14 cellular contexts compared by ENCODE assay signal in the genomic region with DNA sequence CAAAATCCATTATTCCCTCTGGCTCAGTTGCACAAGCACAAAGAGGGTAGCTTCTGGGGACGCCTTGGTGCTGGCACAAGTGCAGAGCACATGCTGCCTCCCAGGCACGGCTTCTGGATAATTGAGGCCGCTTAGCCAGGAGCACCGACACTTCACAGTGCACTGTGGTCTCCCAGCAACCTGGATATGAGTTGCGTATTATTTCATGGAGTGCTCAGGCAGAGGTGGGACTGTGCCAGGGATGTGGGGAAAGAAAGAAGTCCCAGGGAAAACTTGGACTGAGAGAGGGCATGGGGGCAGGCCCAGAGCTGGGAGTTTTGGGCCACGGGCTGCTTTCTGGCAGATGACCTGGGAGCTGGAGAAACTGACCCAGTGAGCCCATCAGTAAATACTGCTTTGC. TPM values are rescaled to one million over a fixed set of nuclear protein-coding genes. Genes with fewer than 3 reads are reported as not detected.
A peak's percentile ranks its signal among the peaks of the same experiment; 100 is the strongest.
DNase-seq lines count a peak whose midpoint lies in the region; ATAC-seq and TF ChIP-seq lines count a peak whose summit lies in the region.
"Had no signal": no experiment of that assay in that cellular context is flagged by ENCODE, and none has a peak within 500 bp of the region (broad histone marks: within the 10 kb centered on the region; RNA-seq: fewer than 3 reads in every experiment).

No MANE protein-coding gene starts in this region.

- H3K27ac ChIP-seq in right cardiac atrium (ENCODE audit: low read length) = peak overlapping the region; percentile 33

- intact Hi-C loops in right cardiac atrium (cut with DNase I) = no loop called here

- no peak for TF ChIP-seq CTCF in GM13976 (IDR thresholded peaks at IDR 0.05; ENCODE audit: borderline replicate concordance, control extremely low read depth, extremely low read depth, insufficient read depth, missing control alignments)

- no peaks in the 10 kb centered on the region for H3K9me3 Mint-ChIP-seq in central memory CD8-positive, alpha-beta T cell
- H3K9me3 Mint-ChIP-seq: activated naive CD8-positive, alpha-beta T cell treated with anti-CD3 and anti-CD28 coated beads for 36 hours; effector memory CD8-positive, alpha-beta T cell had no signal

- in situ Hi-C loops in GM13976 (cut with MboI; ENCODE audit: low sequenced_read_pairs, unreplicated experiment) = no loop called here

- DNase-seq in Ammon's horn (ENCODE audit: low spot score) (peak; percentile 77), right cardiac atrium (peak; percentile 67 to 80 (median 69)), pons (ENCODE audit: low spot score) (peak; percentile 52), GM13976 (ENCODE audit: low spot score) (no peak), NCI-H1694 treated with DMSO at 0.1 percent for 48 hours (lab: John Stamatoyannopoulos, UW) (no peak), GM19238 (ENCODE audit: insufficient read length, low spot score) (no peak), MV-4-11 (lab: John Stamatoyannopoulos, UW) (no peak)
- DNase-seq in central memory CD8-positive, alpha-beta T cell (ENCODE audit: low spot score in 2 of 2) = no peak
- DNase-seq: activated CD8-positive, alpha-beta memory T cell treated with anti-CD3 and anti-CD28 coated beads, Interleukin-2, amount 10 ng/mL, durations not matched to agents 7 days and 5 days; activated naive CD8-positive, alpha-beta T cell treated with anti-CD3 and anti-CD28 coated beads for 36 hours; effector memory CD8-positive, alpha-beta T cell; H7; NCI-H1092 treated with DMSO at 0.1 percent for 48 hours; NCI-H69 had no signal

- H3K36me3 Mint-ChIP-seq in central memory CD8-positive, alpha-beta T cell (ENCODE audit: insufficient read depth) = peaks cover 31% of the 10 kb centered on the region

- WGBS in right cardiac atrium = 42% methylated on average over 6 of the region's 6 CpGs

- H3K4me1 Mint-ChIP-seq in central memory CD8-positive, alpha-beta T cell = peaks cover 41% of the 10 kb centered on the region

- no peak overlapping the region for H3K4me3 ChIP-seq in right cardiac atrium (ENCODE audit: low read length)

- H3K4me3 Mint-ChIP-seq in central memory CD8-positive, alpha-beta T cell = no peak overlapping the region
- H3K4me3 Mint-ChIP-seq: activated CD8-positive, alpha-beta memory T cell treated with anti-CD3 and anti-CD28 coated beads, Interleukin-2, amount 10 ng/mL, durations not matched to agents 7 days and 5 days; activated naive CD8-positive, alpha-beta T cell treated with anti-CD3 and anti-CD28 coated beads for 36 hours; effector memory CD8-positive, alpha-beta T cell had no signal

- peak overlapping the region; percentile 19 for H3K27ac Mint-ChIP-seq in central memory CD8-positive, alpha-beta T cell (ENCODE audit: low read depth)
- H3K27ac Mint-ChIP-seq: activated CD8-positive, alpha-beta memory T cell treated with anti-CD3 and anti-CD28 coated beads, Interleukin-2, amount 10 ng/mL, durations not matched to agents 7 days and 5 days; activated naive CD8-positive, alpha-beta T cell treated with anti-CD3 and anti-CD28 coated beads for 36 hours had no signal

- no peaks in the 10 kb centered on the region for H3K27me3 Mint-ChIP-seq in central memory CD8-positive, alpha-beta T cell
- H3K27me3 Mint-ChIP-seq: activated CD8-positive, alpha-beta memory T cell treated with anti-CD3 and anti-CD28 coated beads, Interleukin-2, amount 10 ng/mL, durations not matched to agents 7 days and 5 days; activated naive CD8-positive, alpha-beta T cell treated with anti-CD3 and anti-CD28 coated beads for 36 hours; effector memory CD8-positive, alpha-beta T cell had no signal

- H3K27me3 ChIP-seq in right cardiac atrium (ENCODE audit: control insufficient read depth, insufficient read depth) = no peaks in the 10 kb centered on the region

- no peak for ATAC-seq in central memory CD8-positive, alpha-beta T cell (replicated peaks; ENCODE audit: extremely low read depth, poor library complexity, severe bottlenecking)
- ATAC-seq in right cardiac atrium = peak; percentile 65 to 78
- ATAC-seq: activated CD8-positive, alpha-beta memory T cell treated with anti-CD3 and anti-CD28 coated beads, Interleukin-2, amount 10 ng/mL, durations not matched to agents 7 days and 5 days; effector memory CD8-positive, alpha-beta T cell had no signal

- H3K9me3 ChIP-seq in right cardiac atrium (ENCODE audit: control insufficient read depth, low read length) = no peaks in the 10 kb centered on the region

- peaks cover 35% of the 10 kb centered on the region for H3K4me1 ChIP-seq in right cardiac atrium (ENCODE audit: control insufficient read depth, insufficient read depth, low read length)

RNA-seq across cellular contexts. Expression of gene MPRIP, which starts 37.5 kb away (rescaled TPM):
- 100 to 1,000 TPM; 295 to 331 (median 321) TPM for total RNA-seq in right cardiac atrium
- 228 TPM for polyA plus RNA-seq in right cardiac atrium

Comparison
In these comparisons a context has a peak if more than half of its experiments do, and no peak if none do; other contexts are left out.
1. DNase-seq: peak in Ammon's horn (single experiment), right cardiac atrium (3 of 3) and pons (single experiment); none in central memory CD8-positive, alpha-beta T cell (0 of 2), GM13976 (single experiment), NCI-H1694 treated with DMSO at 0.1 percent for 48 hours (single experiment), GM19238 (single experiment) and MV-4-11 (single experiment).